ENCODE assay signal across 18 cellular contexts in genomic region chrX:141642979-141643378, GRCh38. TPM values are rescaled to one million over a fixed set of nuclear protein-coding genes. Genes with fewer than 3 reads are reported as not detected.
DNase-seq lines count a peak whose midpoint lies in the region; ATAC-seq, FAIRE-seq and TF ChIP-seq lines count a peak whose summit lies in the region.
"Had no signal": no experiment of that assay in that cellular context is flagged by ENCODE, and none has a peak within 500 bp of the region (broad histone marks: within the 10 kb centered on the region; RNA-seq: fewer than 3 reads in every experiment).

No MANE protein-coding gene starts in this region.

- POLR2A ChIA-PET in IMR-90 (lab: Charles Lee; ENCODE audit: unreplicated experiment), result no interaction called here

- TF ChIP-seq RAD21 in IMR-90 (IDR thresholded peaks at IDR 0.05; ENCODE audit: low read length), result no peak

- H4K5ac ChIP-seq in IMR-90 (ENCODE audit: low read depth, low read length), result no peak overlapping the region

- no peak overlapping the region for H3K23ac ChIP-seq in IMR-90 (ENCODE audit: low read depth, low read length)

- DNase-seq in AG20443 (ENCODE audit: low spot score), result peak; percentile 5
- peak; percentile 15 for DNase-seq in IMR-90
- DNase-seq in amniotic stem cell (lab: John Stamatoyannopoulos, UW), result peak; percentile 4
- no peak for DNase-seq in keratinocyte (ENCODE audit: low read depth, low spot score)
- no peak for DNase-seq in Calu3
- no peak for DNase-seq in heart left ventricle
- no peak for DNase-seq in DMS79 (lab: John Stamatoyannopoulos, UW)
- DNase-seq: activated CD4-positive, CD25-positive, alpha-beta regulatory T cell treated with anti-CD3 and anti-CD28 coated beads, Interleukin-2, amount 50 U/mL, for 72 hours; activated T-cell treated with anti-CD3 and anti-CD28 coated beads, Interleukin-2, amount 50 U/mL, for 48 hours; aorta; GM23248; left colon; NCI-H2081 treated with DMSO at 0.1 percent for 48 hours; stimulated activated CD4-positive, alpha-beta T cell treated with anti-CD3 and anti-CD28 coated beads, Interleukin-4, amount 100 ng/mL, for 1 hour; T-cell had no signal

- H3K4ac ChIP-seq in IMR-90 (ENCODE audit: low read depth, low read length), result no peak overlapping the region

- no peak overlapping the region for H2BK15ac ChIP-seq in IMR-90 (ENCODE audit: low read depth, low read length)

- no peak overlapping the region for H2BK20ac ChIP-seq in IMR-90 (ENCODE audit: low read depth, low read length)

- H2AFZ ChIP-seq in IMR-90 (replicated peaks; ENCODE audit: low read length, poor library complexity) (no peak overlapping the region), keratinocyte (ENCODE audit: control insufficient read depth, low read length) (no peak overlapping the region)
- H2AFZ ChIP-seq: GM23248 had no signal

- TF ChIP-seq POLR2A in IMR-90 (IDR thresholded peaks at IDR 0.05; ENCODE audit: low read depth, low read length) (no peak), heart left ventricle (IDR thresholded peaks at IDR 0.05) (no peak)

- H2BK5ac ChIP-seq in IMR-90 (ENCODE audit: low read depth, low read length, poor library complexity, severe bottlenecking), result no peak overlapping the region

- no peak overlapping the region for H3K4me3 ChIP-seq in IMR-90 (ENCODE audit: insufficient read depth, low read depth, low read length)
- no peak overlapping the region for H3K4me3 ChIP-seq in keratinocyte (ENCODE audit: control insufficient read depth in 2 of 3, extremely low read depth in 1 of 3, insufficient read depth in 2 of 3, low read depth in 1 of 3, low read length in 3 of 3)
- H3K4me3 ChIP-seq in heart left ventricle, result no peak overlapping the region
- H3K4me3 ChIP-seq: GM23248 had no signal

- no peak overlapping the region for H2BK120ac ChIP-seq in IMR-90 (ENCODE audit: low read depth, low read length)

- H3K18ac ChIP-seq in IMR-90 (ENCODE audit: low read depth, low read length), result no peak overlapping the region

- no peaks in the 10 kb centered on the region for H3K79me1 ChIP-seq in IMR-90 (ENCODE audit: low read depth in 1 of 2, low read length in 2 of 2)

- H3K4me2 ChIP-seq in IMR-90 (ENCODE audit: low read depth, low read length) (no peak overlapping the region; the same call in 1 of the 2 replicates), keratinocyte (ENCODE audit: control insufficient read depth, extremely low read depth, insufficient read depth, low read depth, low read length) (no peak overlapping the region)

- BruUV-seq in IMR-90 (replicated peaks; lab: Mats Ljungman, UMichigan) (no TSS peak), Calu3 (replicated peaks; lab: Mats Ljungman, UMichigan) (no TSS peak)

- H3K9me3 ChIP-seq in IMR-90 (ENCODE audit: control insufficient read depth, insufficient read depth, low read length) (no peaks in the 10 kb centered on the region), keratinocyte (ENCODE audit: control insufficient read depth, low read depth, low read length) (no peaks in the 10 kb centered on the region), heart left ventricle (no peaks in the 10 kb centered on the region)

- no peaks in the 10 kb centered on the region for H3K27me3 ChIP-seq in IMR-90 (ENCODE audit: control insufficient read depth, insufficient read depth, low read length)
- H3K27me3 ChIP-seq in keratinocyte (ENCODE audit: control insufficient read depth, extremely low read depth, insufficient read depth, low read length), result no peaks in the 10 kb centered on the region
- H3K27me3 ChIP-seq in heart left ventricle, result no peaks in the 10 kb centered on the region

- no peaks in the 10 kb centered on the region for H3K4me1 Mint-ChIP-seq in activated T-helper 17 cell treated with anti-CD3 and anti-CD28 coated beads, Interleukin-2, amount 50 U/mL, for 72 hours
- H3K4me1 Mint-ChIP-seq in Calu3 (ENCODE audit: low read depth, unreplicated experiment), result no peaks in the 10 kb centered on the region
- H3K4me1 Mint-ChIP-seq: T-cell had no signal

- no CpG with 5 or more reads among the region's 3 CpGs for WGBS in IMR-90 (ENCODE audit: extremely low coverage in 2 of 2, insufficient read length in 1 of 2), 2 experiments
- WGBS in heart left ventricle, 4 donors, result 24 to 32% (median 25%) methylated on average over 3 of the region's 3 CpGs

- no peak overlapping the region for H3K27ac Mint-ChIP-seq in activated T-helper 17 cell treated with anti-CD3 and anti-CD28 coated beads, Interleukin-2, amount 50 U/mL, for 72 hours
- H3K27ac Mint-ChIP-seq in Calu3 (ENCODE audit: unreplicated experiment), result no peak overlapping the region
- H3K27ac Mint-ChIP-seq: T-cell had no signal

- H4K8ac ChIP-seq in IMR-90 (ENCODE audit: low read depth in 2 of 2, low read length in 2 of 2), result no peak overlapping the region

- H3K27ac ChIP-seq in IMR-90 (ENCODE audit: insufficient read depth, low read length) (no peak overlapping the region), keratinocyte (ENCODE audit: control insufficient read depth, insufficient read depth, low read length) (no peak overlapping the region), heart left ventricle (no peak overlapping the region)
- H3K27ac ChIP-seq: GM23248 had no signal

- in situ Hi-C loops in IMR-90 (cut with MboI; ENCODE audit: low sequenced_read_pairs), result loop anchor here (25.0 kb wide), 1 partner anchor 181 kb away; no protein-coding TSS in a partner anchor

- intact Hi-C loops in IMR-90 (cut with micrococcal nuclease), result no loop called here
- intact Hi-C loops in Calu3 (cut with micrococcal nuclease; ENCODE audit: unreplicated experiment), result no loop called here
- intact Hi-C loops in heart left ventricle (cut with DNase I), result no loop called here

- no peak overlapping the region for H4K91ac ChIP-seq in IMR-90 (ENCODE audit: insufficient read depth, low read depth, low read length)

- H3K36me3 Mint-ChIP-seq in activated T-helper 17 cell treated with anti-CD3 and anti-CD28 coated beads, Interleukin-2, amount 50 U/mL, for 72 hours (ENCODE audit: low read depth), result no peaks in the 10 kb centered on the region
- H3K36me3 Mint-ChIP-seq in Calu3 (ENCODE audit: insufficient read depth, unreplicated experiment), result no peaks in the 10 kb centered on the region
- H3K36me3 Mint-ChIP-seq: T-cell had no signal

- H4K20me1 ChIP-seq in IMR-90 (ENCODE audit: insufficient read depth, low read length) (no peaks in the 10 kb centered on the region), keratinocyte (ENCODE audit: control insufficient read depth, extremely low read depth, insufficient read depth, low read length) (no peaks in the 10 kb centered on the region)

- no peak overlapping the region for H2AK9ac ChIP-seq in IMR-90 (replicated peaks; ENCODE audit: low read depth, low read length, poor library complexity)

- no peaks in the 10 kb centered on the region for H3K27me3 Mint-ChIP-seq in activated T-helper 17 cell treated with anti-CD3 and anti-CD28 coated beads, Interleukin-2, amount 50 U/mL, for 72 hours
- H3K27me3 Mint-ChIP-seq in Calu3 (ENCODE audit: unreplicated experiment), result no peaks in the 10 kb centered on the region

- CTCF ChIA-PET in IMR-90 (lab: Yijun Ruan, JAX), result no interaction called here
- CTCF ChIA-PET in Calu3 (lab: Charles Lee), result no interaction called here

- no peak overlapping the region for H3K14ac ChIP-seq in IMR-90 (replicated peaks; ENCODE audit: low read depth, low read length)

- dilution Hi-C loops in IMR-90 (cut with HindIII; ENCODE audit: low sequenced_read_pairs, unreplicated experiment), result no loop called here
- dilution Hi-C loops in keratinocyte (cut with MboI; ENCODE audit: extremely low pct_ligation_motif_present, low sequenced_read_pairs), result no loop called here

- ATAC-seq in IMR-90 (ENCODE audit: low read depth) (peak; percentile 44; the same call in 1 of the 2 replicates), heart left ventricle (no peak)
- ATAC-seq in activated T-helper 17 cell treated with anti-CD3 and anti-CD28 coated beads, Interleukin-2, amount 50 U/mL, for 72 hours (replicated peaks), result no peak
- ATAC-seq: left colon, T-cell had no signal

- no peaks in the 10 kb centered on the region for H3K79me2 ChIP-seq in keratinocyte (ENCODE audit: control insufficient read depth, insufficient read depth, low read length)

- H3K4me1 ChIP-seq in IMR-90 (ENCODE audit: control insufficient read depth, insufficient read depth, low read length) (no peaks in the 10 kb centered on the region), keratinocyte (ENCODE audit: control insufficient read depth, extremely low read depth, insufficient read depth, low read length) (no peaks in the 10 kb centered on the region), heart left ventricle (no peaks in the 10 kb centered on the region)

- H3K56ac ChIP-seq in IMR-90 (ENCODE audit: extremely low read depth, insufficient read depth, low read length), result no peak overlapping the region

- no peak overlapping the region for H3K4me3 Mint-ChIP-seq in activated T-helper 17 cell treated with anti-CD3 and anti-CD28 coated beads, Interleukin-2, amount 50 U/mL, for 72 hours
- no peak overlapping the region for H3K4me3 Mint-ChIP-seq in Calu3 (ENCODE audit: low read depth, unreplicated experiment)
- H3K4me3 Mint-ChIP-seq: T-cell had no signal

- H3K9me1 ChIP-seq in IMR-90 (ENCODE audit: insufficient read depth, low read length) (no peaks in the 10 kb centered on the region), keratinocyte (ENCODE audit: control insufficient read depth, extremely low read depth, insufficient read depth, low read length) (no peaks in the 10 kb centered on the region)

- peak; percentile 13 for FAIRE-seq in keratinocyte (lab: Jason Lieb, UNC)

- no peak for TF ChIP-seq CTCF in IMR-90 (conservative IDR thresholded peaks at IDR 0.05; ENCODE audit: low read depth, low read length)
- TF ChIP-seq CTCF in keratinocyte (optimal IDR thresholded peaks at IDR 0.05 in 1 of 3, IDR thresholded peaks at IDR 0.05 in 1 of 3, conservative IDR thresholded peaks at IDR 0.05 in 1 of 3; ENCODE audit: extremely low read depth in 1 of 3, insufficient read depth in 2 of 3, low read length in 3 of 3), result no peak
- no peak for TF ChIP-seq CTCF in Calu3 (IDR thresholded peaks at IDR 0.05; ENCODE audit: unreplicated experiment)
- TF ChIP-seq CTCF in heart left ventricle (IDR thresholded peaks at IDR 0.05), result no peak

- no peak overlapping the region for H2AK5ac ChIP-seq in IMR-90 (ENCODE audit: low read depth, low read length)

- H3K9ac ChIP-seq in IMR-90 (ENCODE audit: low read depth, low read length), result no peak overlapping the region
- H3K9ac ChIP-seq in keratinocyte (ENCODE audit: control insufficient read depth, extremely low read depth, insufficient read depth, low read length), result no peak overlapping the region
- H3K9ac ChIP-seq: GM23248 had no signal

- H3K36me3 ChIP-seq in IMR-90 (ENCODE audit: control insufficient read depth, insufficient read depth, low read length) (no peaks in the 10 kb centered on the region), keratinocyte (ENCODE audit: control insufficient read depth in 2 of 2, extremely low read depth in 1 of 2, insufficient read depth in 2 of 2, low read length in 2 of 2) (no peaks in the 10 kb centered on the region), heart left ventricle (no peaks in the 10 kb centered on the region)

- H3K9me3 Mint-ChIP-seq in activated T-helper 17 cell treated with anti-CD3 and anti-CD28 coated beads, Interleukin-2, amount 50 U/mL, for 72 hours, result no peaks in the 10 kb centered on the region
- H3K9me3 Mint-ChIP-seq in Calu3 (ENCODE audit: low read depth, unreplicated experiment), result peaks cover 7% of the 10 kb centered on the region
- H3K9me3 Mint-ChIP-seq: T-cell had no signal

RNA-seq across cellular contexts. Expression of gene SPANXA2, which starts 53.5 kb away (rescaled TPM):
- total RNA-seq in IMR-90 (2012; rRNA removed), result not detected in 2 replicates
- not detected in 2 replicates for polyA plus RNA-seq in IMR-90 (2012; rRNA removed)
- not detected in 2 replicates for polyA plus RNA-seq in IMR-90 (2012; cell fraction: cytosol; rRNA removed)
- polyA plus RNA-seq in IMR-90 (2012; cell fraction: nucleus; rRNA removed; ENCODE audit: low replicate concordance), result not detected in 2 replicates
- not detected in 3 replicates for polyA plus RNA-seq in keratinocyte
- not detected for polyA plus RNA-seq in keratinocyte (2011; ENCODE audit: low read depth)
- not detected in 2 replicates for polyA plus RNA-seq in keratinocyte (2011; cell fraction: cytosol; rRNA removed)
- not detected in 2 replicates for polyA plus RNA-seq in keratinocyte (2011; cell fraction: nucleus; rRNA removed)
- polyA plus RNA-seq in keratinocyte (2012; ENCODE audit: low replicate concordance), result not detected in 2 replicates
- polyA minus RNA-seq in keratinocyte, result not detected in 3 replicates
- not detected for polyA minus RNA-seq in keratinocyte (2011; cell fraction: cytosol; rRNA and poly(A)+ RNA removed)
- polyA minus RNA-seq in keratinocyte (2011; cell fraction: nucleus; rRNA and poly(A)+ RNA removed), result not detected in 2 replicates
- total RNA-seq in activated T-helper 17 cell treated with anti-CD3 and anti-CD28 coated beads, Interleukin-2, amount 50 U/mL, for 72 hours, result not detected
- total RNA-seq in Calu3 (2022), result not detected in 2 replicates
- total RNA-seq in heart left ventricle, result not detected
- polyA plus RNA-seq in heart left ventricle, result not detected
- total RNA-seq: aorta, GM23248, left colon, T-cell, urinary bladder had no signal
- polyA plus RNA-seq: aorta, BJ, GM23248, urinary bladder had no signal

RNA-seq across cellular contexts. Expression of gene SPANXD, which starts 55.6 kb away (rescaled TPM):
- total RNA-seq in IMR-90 (2012; rRNA removed) (not detected in 2 replicates), Calu3 (2022) (not detected in 2 replicates), heart left ventricle (not detected)
- polyA plus RNA-seq in IMR-90 (2012; rRNA removed) (not detected in 2 replicates), keratinocyte (not detected in 3 replicates), heart left ventricle (not detected)
- not detected in 2 replicates for polyA plus RNA-seq in IMR-90 (2012; cell fraction: cytosol; rRNA removed)
- not detected in 2 replicates for polyA plus RNA-seq in IMR-90 (2012; cell fraction: nucleus; rRNA removed; ENCODE audit: low replicate concordance)
- not detected for polyA plus RNA-seq in keratinocyte (2011; ENCODE audit: low read depth)
- not detected in 2 replicates for polyA plus RNA-seq in keratinocyte (2011; cell fraction: cytosol; rRNA removed)
- not detected in 2 replicates for polyA plus RNA-seq in keratinocyte (2011; cell fraction: nucleus; rRNA removed)
- polyA plus RNA-seq in keratinocyte (2012; ENCODE audit: low replicate concordance), result not detected in 2 replicates
- polyA minus RNA-seq in keratinocyte, result not detected in 3 replicates
- not detected for polyA minus RNA-seq in keratinocyte (2011; cell fraction: cytosol; rRNA and poly(A)+ RNA removed)
- polyA minus RNA-seq in keratinocyte (2011; cell fraction: nucleus; rRNA and poly(A)+ RNA removed), result not detected in 2 replicates
- not detected for total RNA-seq in activated T-helper 17 cell treated with anti-CD3 and anti-CD28 coated beads, Interleukin-2, amount 50 U/mL, for 72 hours
- total RNA-seq: aorta, GM23248, left colon, T-cell, urinary bladder had no signal
- polyA plus RNA-seq: aorta, BJ, GM23248, urinary bladder had no signal

RNA-seq across cellular contexts. Expression of gene SPANXA1, which starts 58.4 kb away (rescaled TPM):
- not detected in 2 replicates for total RNA-seq in IMR-90 (2012; rRNA removed)
- polyA plus RNA-seq in IMR-90 (2012; rRNA removed), result not detected in 2 replicates
- polyA plus RNA-seq in IMR-90 (2012; cell fraction: cytosol; rRNA removed), result not detected in 2 replicates
- polyA plus RNA-seq in IMR-90 (2012; cell fraction: nucleus; rRNA removed; ENCODE audit: low replicate concordance), result not detected in 2 replicates
- not detected in 3 replicates for polyA plus RNA-seq in keratinocyte
- polyA plus RNA-seq in keratinocyte (2011; ENCODE audit: low read depth), result not detected
- not detected in 2 replicates for polyA plus RNA-seq in keratinocyte (2011; cell fraction: cytosol; rRNA removed)
- polyA plus RNA-seq in keratinocyte (2011; cell fraction: nucleus; rRNA removed), result not detected in 2 replicates
- polyA plus RNA-seq in keratinocyte (2012; ENCODE audit: low replicate concordance), result not detected in 2 replicates
- polyA minus RNA-seq in keratinocyte, result not detected in 3 replicates
- not detected for polyA minus RNA-seq in keratinocyte (2011; cell fraction: cytosol; rRNA and poly(A)+ RNA removed)
- polyA minus RNA-seq in keratinocyte (2011; cell fraction: nucleus; rRNA and poly(A)+ RNA removed), result not detected in 2 replicates
- total RNA-seq in activated T-helper 17 cell treated with anti-CD3 and anti-CD28 coated beads, Interleukin-2, amount 50 U/mL, for 72 hours, result not detected
- not detected in 2 replicates for total RNA-seq in Calu3 (2022)
- total RNA-seq in heart left ventricle, result not detected
- not detected for polyA plus RNA-seq in heart left ventricle
- total RNA-seq: aorta, GM23248, left colon, T-cell, urinary bladder had no signal
- polyA plus RNA-seq: aorta, BJ, GM23248, urinary bladder had no signal

Comparison
In these comparisons a context has a peak if more than half of its experiments do, and no peak if none do; other contexts are left out.
1. DNase-seq: peak in AG20443 (single experiment), IMR-90 (single experiment) and amniotic stem cell (single experiment); none in keratinocyte (single experiment), Calu3 (single experiment), heart left ventricle (0 of 5) and DMS79 (single experiment).